ENCODE assay signal across 8 cellular contexts in genomic region chr19:56567274-56568120, GRCh38. TPM values are rescaled to one million over a fixed set of nuclear protein-coding genes. Genes with fewer than 3 reads are reported as not detected.
DNase-seq lines count a peak whose midpoint lies in the region; ATAC-seq and TF ChIP-seq lines count a peak whose summit lies in the region.

Gene ZNF470 (plus strand): TSS chr19:56567468. CDS start chr19:56570312, 2,844 bp downstream.

- H3K27me3 ChIP-seq in ACC112 (ENCODE audit: insufficient read depth, low read length) (no peaks in the 10 kb centered on the region), lower lobe of right lung (ENCODE audit: low read depth) (no peaks in the 10 kb centered on the region)

- peaks cover 7% of the 10 kb centered on the region for H3K79me2 ChIP-seq in ACC112 (ENCODE audit: control insufficient read depth, insufficient read depth, low read length, unreplicated experiment)

- H3K4me1 ChIP-seq in ACC112 (ENCODE audit: control insufficient read depth, insufficient read depth, low read length, unreplicated experiment) (no peaks in the 10 kb centered on the region), lower lobe of right lung (no peaks in the 10 kb centered on the region)

- peaks cover 85% of the 10 kb centered on the region for H3K9me3 ChIP-seq in lower lobe of right lung

- peak within 1 kb of the TSS; percentile 92 for H2AFZ ChIP-seq in ACC112 (ENCODE audit: low read length, unreplicated experiment)

- H3K36me3 ChIP-seq in ACC112 (ENCODE audit: insufficient read depth, low read length) = peaks cover 30% of the 10 kb centered on the region
- H3K36me3 ChIP-seq in lower lobe of right lung = no peaks in the 10 kb centered on the region

- DNase-seq in NCI-H526 (lab: John Stamatoyannopoulos, UW) (peak; percentile 65 to 96), lower lobe of right lung (peak; percentile 96)
- DNase-seq in activated CD8-positive, alpha-beta memory T cell treated with anti-CD3 and anti-CD28 coated beads for 1 hour (ENCODE audit: extremely low read depth in 1 of 2, low read depth in 1 of 2) = peak; percentile 75 to 78
- DNase-seq in effector CD4-positive, alpha-beta T cell = peak; percentile 79
- peak; percentile 78 to 85 for DNase-seq in stimulated activated CD4-positive, alpha-beta T cell treated with anti-CD3 and anti-CD28 coated beads, Interleukin-4, amount 100 ng/mL, for 48 hours (ENCODE audit: low read depth in 2 of 2)

- intact Hi-C loops in lower lobe of right lung (cut with DNase I) = no loop called here

- H3K4me3 ChIP-seq in ACC112 (ENCODE audit: low read depth, low read length) (peak within 1 kb of the TSS; percentile 94), lower lobe of right lung (peak within 1 kb of the TSS; percentile 89)

- ATAC-seq in GM18870 (IDR thresholded peaks at IDR 0.05; ENCODE audit: unreplicated experiment) (peak; percentile 83), HG03108 (IDR thresholded peaks at IDR 0.05; ENCODE audit: unreplicated experiment) (peak; percentile 95), lower lobe of right lung (peak; percentile 99 to 100)

- no peak for TF ChIP-seq CTCF in lower lobe of right lung (IDR thresholded peaks at IDR 0.05)

- H3K27ac ChIP-seq in ACC112 (ENCODE audit: low read depth, low read length) (peak within 1 kb of the TSS; percentile 38), lower lobe of right lung (peak within 1 kb of the TSS; percentile 84)

RNA-seq across cellular contexts. Expression of gene ZNF470, which starts in this region (rescaled TPM):
- total RNA-seq in lower lobe of right lung = 3.5 TPM

Comparison
In these comparisons a context has a peak if more than half of its experiments do, and no peak if none do; other contexts are left out.
1. Peak in every context shown above with its lines: DNase-seq, ATAC-seq, H3K4me3 ChIP-seq and H3K27ac ChIP-seq.